1 cellular context compared by ENCODE assay signal in genomic region chr1:22414244-22414751, GRCh38.
TF ChIP-seq lines count a peak whose summit lies in the region.

No MANE protein-coding gene starts in this region.

TF ChIP-seq in HepG2, 621 proteins besides CTCF, POLR2A, EP300 and RAD21 (continued from another document and continues in another):
- TF ChIP-seq GRHL1 (CRISPR knock-in tag; conservative IDR thresholded peaks at IDR 0.05) (no peak), ESRRA (CRISPR knock-in tag; IDR thresholded peaks at IDR 0.05; ENCODE audit: low read depth) (no peak), TCF7L2 (IDR thresholded peaks at IDR 0.05; ENCODE audit: low read depth, low read length) (no peak), TAF1 (CRISPR knock-in tag; IDR thresholded peaks at IDR 0.05) (no peak), HDAC2 (CRISPR knock-in tag; IDR thresholded peaks at IDR 0.05) (peak; percentile 82), ZNF407 (CRISPR knock-in tag; IDR thresholded peaks at IDR 0.05; ENCODE audit: not compliant biosample characterization) (peak; percentile 22), JARID2 (CRISPR knock-in tag; IDR thresholded peaks at IDR 0.05; ENCODE audit: insufficient replicate concordance) (peak; percentile 82), ZNF446 (CRISPR knock-in tag; IDR thresholded peaks at IDR 0.05) (no peak), MIER2 (CRISPR knock-in tag; IDR thresholded peaks at IDR 0.05) (no peak), ZHX1 (CRISPR knock-in tag; IDR thresholded peaks at IDR 0.05; ENCODE audit: low read depth) (no peak), ZNF225 (CRISPR knock-in tag; IDR thresholded peaks at IDR 0.05) (no peak), ARNTL (CRISPR knock-in tag; IDR thresholded peaks at IDR 0.05) (no peak), HNRNPL (IDR thresholded peaks at IDR 0.05; ENCODE audit: low read depth, low read length) (no peak), SMAD3 (CRISPR knock-in tag; IDR thresholded peaks at IDR 0.05) (no peak; the same call in 1 of the 2 replicates), RFXANK (CRISPR knock-in tag; IDR thresholded peaks at IDR 0.05) (no peak), NRL (CRISPR knock-in tag; IDR thresholded peaks at IDR 0.05; ENCODE audit: borderline replicate concordance) (no peak), ZNF432 (CRISPR knock-in tag; IDR thresholded peaks at IDR 0.05; ENCODE audit: borderline replicate concordance) (no peak), ZBTB39 (CRISPR knock-in tag; IDR thresholded peaks at IDR 0.05) (no peak), ZUFSP (CRISPR knock-in tag; IDR thresholded peaks at IDR 0.05; ENCODE audit: borderline replicate concordance) (no peak), SETDB1 (CRISPR knock-in tag; IDR thresholded peaks at IDR 0.05; ENCODE audit: borderline replicate concordance) (no peak), ZNF569 (CRISPR knock-in tag; IDR thresholded peaks at IDR 0.05; ENCODE audit: borderline replicate concordance) (no peak), LBX2 (CRISPR knock-in tag; IDR thresholded peaks at IDR 0.05; ENCODE audit: borderline replicate concordance) (no peak), CBX1 (IDR thresholded peaks at IDR 0.05; ENCODE audit: low read depth) (no peak), ZNF142 (CRISPR knock-in tag; IDR thresholded peaks at IDR 0.05) (no peak), HNRNPH1 (optimal IDR thresholded peaks at IDR 0.05; ENCODE audit: low read depth, low read length) (no peak), ZNF264 (CRISPR knock-in tag; IDR thresholded peaks at IDR 0.05) (no peak), ZNF333 (CRISPR knock-in tag; IDR thresholded peaks at IDR 0.05; ENCODE audit: borderline replicate concordance) (no peak), ZFYVE20 (CRISPR knock-in tag; IDR thresholded peaks at IDR 0.05; ENCODE audit: borderline replicate concordance, low read depth) (no peak), RBFOX2 (IDR thresholded peaks at IDR 0.05; ENCODE audit: low read depth, low read length) (no peak), ZNF232 (CRISPR knock-in tag; IDR thresholded peaks at IDR 0.05; ENCODE audit: borderline replicate concordance) (no peak), SIN3B (IDR thresholded peaks at IDR 0.05; ENCODE audit: low read length) (no peak), BRF2 (CRISPR knock-in tag; IDR thresholded peaks at IDR 0.05) (no peak), ZSCAN29 (CRISPR knock-in tag; conservative IDR thresholded peaks at IDR 0.05) (no peak)
